Comparison of ENCODE assay signal across 1 cellular context in the genomic region with DNA sequence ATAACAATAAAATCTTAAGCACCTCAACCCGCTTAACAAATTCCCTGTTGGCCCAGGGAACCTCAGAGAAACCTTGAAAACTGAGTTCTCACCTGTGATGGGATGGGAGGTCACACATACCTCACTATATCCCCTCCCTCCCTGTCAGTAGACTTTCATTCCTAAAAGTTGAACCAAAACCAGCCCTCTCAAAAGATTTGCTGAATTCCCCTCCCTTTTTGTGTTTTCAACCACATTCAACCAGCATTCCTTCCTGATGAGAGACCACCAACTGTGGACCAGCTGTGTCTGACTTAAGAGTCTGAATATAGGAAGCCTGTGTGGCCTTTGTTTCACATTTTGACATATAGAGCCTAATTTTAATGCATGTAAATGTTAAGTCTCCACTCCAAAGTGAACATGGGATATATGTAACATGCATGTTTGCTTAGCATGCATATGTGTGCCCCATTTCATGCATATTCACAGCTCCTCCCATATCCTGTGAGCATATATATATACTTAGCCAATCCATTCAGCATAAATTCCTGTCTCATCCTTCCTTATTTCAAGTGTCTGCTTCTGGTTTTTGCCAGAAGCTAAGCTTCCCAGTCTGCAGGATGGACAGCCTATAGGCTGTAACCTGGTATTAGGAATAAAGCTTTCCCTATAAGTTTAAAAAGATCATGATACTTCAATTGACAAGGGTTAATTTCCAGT.
TF ChIP-seq lines count a peak whose summit lies in the region.

No MANE protein-coding gene starts in this region.

TF ChIP-seq in GM23338, 12 proteins besides CTCF, POLR2A, EP300 and RAD21 (continued from another document):
- TF ChIP-seq ZNF462 (CRISPR knock-in tag; IDR thresholded peaks at IDR 0.05): peak; percentile 38; the same call in 1 of the 2 replicates
- TF ChIP-seq EZH2 (IDR thresholded peaks at IDR 0.05; ENCODE audit: low read depth, unreplicated experiment): no peak
